Comparison of ENCODE assay signal across 8 cellular contexts in the genomic region with DNA sequence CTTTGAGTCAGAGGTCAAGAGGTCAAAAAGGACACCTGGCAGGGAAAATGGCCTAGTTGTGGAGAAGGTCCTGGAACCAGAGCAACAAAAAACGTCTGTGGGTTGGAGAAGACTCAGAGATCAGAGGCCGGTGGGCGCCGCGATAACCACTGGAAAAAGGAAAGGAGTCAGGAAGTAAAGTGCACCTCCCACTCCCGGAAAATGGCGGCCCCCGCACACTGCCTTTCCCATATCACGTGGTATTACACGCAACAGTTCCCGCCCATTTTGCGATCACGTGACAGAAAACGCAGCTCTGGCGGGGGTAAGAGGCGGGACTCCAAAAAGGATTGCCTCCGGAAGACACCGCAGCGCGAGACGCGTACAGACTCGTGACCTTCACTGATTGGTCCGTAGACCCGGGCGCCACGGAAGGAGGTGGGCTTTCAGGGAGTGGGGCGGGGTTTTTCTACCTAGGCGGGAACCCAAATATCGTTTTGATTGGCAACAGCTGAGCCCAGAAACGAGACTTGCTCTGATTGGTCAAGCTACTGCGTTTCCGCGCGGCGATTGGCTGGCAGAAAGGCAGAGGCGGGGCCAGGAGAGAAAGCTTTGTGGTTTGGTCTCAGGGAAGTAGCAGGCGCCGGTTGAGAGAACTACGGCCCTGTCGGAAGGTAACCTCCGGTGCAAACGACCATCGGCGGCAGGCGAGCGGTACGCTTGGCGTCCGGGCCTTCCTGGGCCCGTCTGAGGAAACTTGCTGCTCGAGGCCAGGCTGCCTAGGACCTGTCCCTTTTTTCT.
DNase-seq lines count a peak whose midpoint lies in the region; ATAC-seq lines count a peak whose summit lies in the region.

ACTMAP (minus strand) TSS at position 193 of the 780 bp plus-strand sequence. CDS start 674 bp downstream, outside the sequence.

- H3K27me3 Mint-ChIP-seq in central memory CD8-positive, alpha-beta T cell: no peaks in the 10 kb centered on the region

- H3K9me3 Mint-ChIP-seq in central memory CD8-positive, alpha-beta T cell: no peaks in the 10 kb centered on the region

- H3K27ac Mint-ChIP-seq in central memory CD8-positive, alpha-beta T cell (ENCODE audit: low read depth): peak within 1 kb of the TSS; percentile 93

- DNase-seq in AG08396 (ENCODE audit: low spot score) (peak; percentile 98), NCI-H345 treated with DMSO at 0.1 percent for 48 hours (lab: John Stamatoyannopoulos, UW; ENCODE audit: unreplicated experiment) (peak; percentile 100), iris pigment epithelial cell (ENCODE audit: low read depth) (peak; percentile 100)
- DNase-seq in activated CD4-positive, CD25-positive, alpha-beta regulatory T cell (lab: John Stamatoyannopoulos, UW): peak; percentile 96 to 99 (median 98)
- DNase-seq in central memory CD8-positive, alpha-beta T cell (ENCODE audit: low spot score in 2 of 2): peak; percentile 98 to 100
- peak; percentile 99 to 100 for DNase-seq in stimulated activated CD4-positive, alpha-beta T cell treated with anti-CD3 and anti-CD28 coated beads, Interleukin-12 subunit alpha, Interleukin-12 subunit beta, amount 100 ng/mL, for 24 hours (ENCODE audit: low read depth in 2 of 2)

- H3K4me3 Mint-ChIP-seq in central memory CD8-positive, alpha-beta T cell: peak within 1 kb of the TSS; percentile 84

- H3K4me1 Mint-ChIP-seq in central memory CD8-positive, alpha-beta T cell: peaks cover 46% of the 10 kb centered on the region

- H3K36me3 Mint-ChIP-seq in central memory CD8-positive, alpha-beta T cell (ENCODE audit: insufficient read depth): peaks cover 39% of the 10 kb centered on the region

- ATAC-seq in GM19023 (IDR thresholded peaks at IDR 0.05; ENCODE audit: unreplicated experiment) (peak; percentile 84), HG03280 (IDR thresholded peaks at IDR 0.05; ENCODE audit: unreplicated experiment) (peak; percentile 87)
- peak; percentile 90 for ATAC-seq in central memory CD8-positive, alpha-beta T cell (replicated peaks; ENCODE audit: extremely low read depth, poor library complexity, severe bottlenecking)

Comparison
In these comparisons a context has a peak if more than half of its experiments do, and no peak if none do; other contexts are left out.
1. Peak in every context shown above with its lines: DNase-seq and ATAC-seq.